In genomic region chr1:161260939-161261858, GRCh38 we compare ENCODE assay signal across 14 cellular contexts. TPM values are rescaled to one million over a fixed set of nuclear protein-coding genes. Genes with fewer than 3 reads are reported as not detected.
DNase-seq lines count a peak whose midpoint lies in the region; ATAC-seq and TF ChIP-seq lines count a peak whose summit lies in the region.
"Had no signal": no experiment of that assay in that cellular context is flagged by ENCODE, and none has a peak within 500 bp of the region (broad histone marks: within the 10 kb centered on the region; RNA-seq: fewer than 3 reads in every experiment).

No MANE protein-coding gene starts in this region.

- H3K9me2 ChIP-seq in GM23338 (ENCODE audit: insufficient read depth) (no peaks in the 10 kb centered on the region), PC-9 (ENCODE audit: insufficient read depth) (no peaks in the 10 kb centered on the region)

- CTCF ChIA-PET in PC-9 (lab: Charles Lee): no interaction called here

- H2AFZ ChIP-seq in GM23338: 0 out of 2 replicates have a peak overlapping the region, but pooled peaks have one; percentile 47
- 0 out of 2 replicates have a peak overlapping the region, but pooled peaks have one; percentile 35 for H2AFZ ChIP-seq in PC-9

- 39% methylated on average over 8 of the region's 9 CpGs for WGBS in right lobe of liver (ENCODE audit: insufficient coverage, low coverage, low lambda C conversion rate, missing lambda C conversion rate)

- intact Hi-C loops in PC-9 (cut with micrococcal nuclease; ENCODE audit: unreplicated experiment) (no loop called here), right lobe of liver (cut with DNase I) (no loop called here)

- no peak overlapping the region for H3K27ac Mint-ChIP-seq in GM23338
- H3K27ac Mint-ChIP-seq in stimulated activated memory B cell treated with anti-CD40 and anti-IgM and Interleukin-4, amounts not matched to agents 10 μg/mL and 1 μg/mL and 100 μg/mL, for 72 hours: no peak overlapping the region

- H3F3A ChIP-seq in GM23338 (replicated peaks; ENCODE audit: low read depth) (0 out of 2 replicates have a peak, but pooled peaks cover 7% of the 10 kb centered on the region), PC-9 (ENCODE audit: insufficient read depth, low read depth) (peaks cover 20% of the 10 kb centered on the region; the same call in 1 of the 2 replicates)

- H3K36me3 ChIP-seq in BLaER1 treated with 17β-estradiol and CSF1 and Interleukin-3, amounts not matched to agents 10 nM and 100 nM: peaks cover 0 to 7% (median 0%) of the 10 kb centered on the region in 11 experiments; a peak in 4 of 22 replicates
- peaks cover 7% of the 10 kb centered on the region; the same call in 1 of the 2 replicates for H3K36me3 ChIP-seq in GM23338 (ENCODE audit: insufficient read depth)
- no peaks in the 10 kb centered on the region for H3K36me3 ChIP-seq in PC-9 (ENCODE audit: low read depth)
- H3K36me3 ChIP-seq in right lobe of liver: no peaks in the 10 kb centered on the region
- H3K36me3 ChIP-seq: ovary had no signal

- peaks cover 16% of the 10 kb centered on the region for H3K36me3 Mint-ChIP-seq in GM23338 (ENCODE audit: low read depth)
- peaks cover 18% of the 10 kb centered on the region for H3K36me3 Mint-ChIP-seq in stimulated activated memory B cell treated with anti-CD40 and anti-IgM and Interleukin-4, amounts not matched to agents 10 μg/mL and 1 μg/mL and 100 μg/mL, for 72 hours

- H3K4me1 ChIP-seq in BLaER1 treated with 17β-estradiol and CSF1 and Interleukin-3, amounts not matched to agents 10 nM and 100 nM: peaks cover 21 to 37% (median 31%) of the 10 kb centered on the region in 10 experiments
- H3K4me1 ChIP-seq in GM23338 (ENCODE audit: insufficient read depth): peaks cover 13% of the 10 kb centered on the region
- H3K4me1 ChIP-seq in PC-9 (replicated peaks; ENCODE audit: insufficient read depth): peaks cover 26% of the 10 kb centered on the region
- peaks cover 0 to 22% (median 0%) of the 10 kb centered on the region in 4 donors for H3K4me1 ChIP-seq in right lobe of liver

- 0 out of 3 replicates have a peak, but pooled peaks have one; percentile 6 for ATAC-seq in GM23338
- peak in 3 of 4 donors; percentile 13 to 52 (median 39) for ATAC-seq in right lobe of liver
- ATAC-seq in stimulated activated memory B cell treated with anti-CD40 and anti-IgM and Interleukin-4, amounts not matched to agents 10 μg/mL and 1 μg/mL and 100 μg/mL, for 72 hours: no peak
- ATAC-seq in GM18517 (IDR thresholded peaks at IDR 0.05; ENCODE audit: unreplicated experiment): no peak
- ATAC-seq: left cardiac atrium had no signal

- H3K79me2 ChIP-seq in GM23338 (replicated peaks; ENCODE audit: insufficient read depth) (no peaks in the 10 kb centered on the region), PC-9 (ENCODE audit: low read depth) (no peaks in the 10 kb centered on the region)

- H3K9me3 ChIP-seq in BLaER1 treated with 17β-estradiol and CSF1 and Interleukin-3, amounts not matched to agents 10 nM and 100 nM (replicated peaks in 1 of 11): peaks cover 28 to 32% (median 30%) of the 10 kb centered on the region in 11 experiments
- H3K9me3 ChIP-seq in PC-9 (ENCODE audit: insufficient read depth, low read depth) (no peaks in the 10 kb centered on the region), right lobe of liver (no peaks in the 10 kb centered on the region)

- H3K9ac ChIP-seq in BLaER1 treated with 17β-estradiol and CSF1 and Interleukin-3, amounts not matched to agents 10 nM and 100 nM: peak overlapping the region in 5 of 11 experiments; percentile 7 to 62 (median 10); a peak in 5 of 22 replicates

- peaks cover 22% of the 10 kb centered on the region for H3K9me3 Mint-ChIP-seq in GM23338
- peaks cover 17% of the 10 kb centered on the region for H3K9me3 Mint-ChIP-seq in stimulated activated memory B cell treated with anti-CD40 and anti-IgM and Interleukin-4, amounts not matched to agents 10 μg/mL and 1 μg/mL and 100 μg/mL, for 72 hours

- DNase-seq in GM23338 (ENCODE audit: low spot score) (no peak), PC-9 (no peak), right lobe of liver (no peak), C1 segment of cervical spinal cord (lab: John Stamatoyannopoulos, UW) (no peak), NCI-H1092 (lab: John Stamatoyannopoulos, UW) (no peak)
- DNase-seq: activated gamma-delta T cell treated with Interleukin-2 at 50 U/mL for 16 hours, left cardiac atrium, NCI-H2081 treated with DMSO at 0.1 percent for 48 hours, ovary had no signal

- H3K27me3 Mint-ChIP-seq in GM23338 (ENCODE audit: insufficient read depth, low read depth, poor library complexity): peaks cover 42% of the 10 kb centered on the region
- peaks cover 73% of the 10 kb centered on the region for H3K27me3 Mint-ChIP-seq in stimulated activated memory B cell treated with anti-CD40 and anti-IgM and Interleukin-4, amounts not matched to agents 10 μg/mL and 1 μg/mL and 100 μg/mL, for 72 hours

- no peak for TF ChIP-seq POLR2A in right lobe of liver (IDR thresholded peaks at IDR 0.05)

- TF ChIP-seq CTCF in GM23338 (conservative IDR thresholded peaks at IDR 0.05; ENCODE audit: low read depth in 2 of 2): no peak
- TF ChIP-seq CTCF in PC-9 (conservative IDR thresholded peaks at IDR 0.05): no peak
- TF ChIP-seq CTCF in right lobe of liver (IDR thresholded peaks at IDR 0.05): no peak

- peak overlapping the region in 1 of 11 experiments; percentile 2; a peak in 1 of 22 replicates for H3K27ac ChIP-seq in BLaER1 treated with 17β-estradiol and CSF1 and Interleukin-3, amounts not matched to agents 10 nM and 100 nM
- H3K27ac ChIP-seq in GM23338 (ENCODE audit: low read depth) (no peak overlapping the region), PC-9 (no peak overlapping the region), right lobe of liver (no peak overlapping the region)
- H3K27ac ChIP-seq: ovary had no signal

- H3K4me3 Mint-ChIP-seq in GM23338: no peak overlapping the region; the same call in 2 of the 3 replicates
- no peak overlapping the region for H3K4me3 Mint-ChIP-seq in stimulated activated memory B cell treated with anti-CD40 and anti-IgM and Interleukin-4, amounts not matched to agents 10 μg/mL and 1 μg/mL and 100 μg/mL, for 72 hours

- H3K27me3 ChIP-seq in BLaER1 treated with 17β-estradiol and CSF1 and Interleukin-3, amounts not matched to agents 10 nM and 100 nM: 0 out of 22 replicates have a peak, but pooled peaks cover 0 to 8% (median 0%) of the 10 kb centered on the region in 11 experiments
- H3K27me3 ChIP-seq in GM23338 (ENCODE audit: insufficient read depth) (peaks cover 38% of the 10 kb centered on the region), PC-9 (ENCODE audit: insufficient read depth, low read depth) (peaks cover 19% of the 10 kb centered on the region), right lobe of liver (no peaks in the 10 kb centered on the region)
- H3K27me3 ChIP-seq: ovary had no signal

- BruUV-seq in PC-9 (replicated peaks; lab: Mats Ljungman, UMichigan): no TSS peak

- H3K4me2 ChIP-seq in BLaER1 treated with 17β-estradiol and CSF1 and Interleukin-3, amounts not matched to agents 10 nM and 100 nM: peak overlapping the region; percentile 29 to 88 (median 76)
- H3K4me2 ChIP-seq in GM23338: peak overlapping the region; percentile 48; the same call in 1 of the 2 replicates
- H3K4me2 ChIP-seq in PC-9: peak overlapping the region; percentile 61

- peaks cover 23% of the 10 kb centered on the region for H3K4me1 Mint-ChIP-seq in GM23338
- H3K4me1 Mint-ChIP-seq in stimulated activated memory B cell treated with anti-CD40 and anti-IgM and Interleukin-4, amounts not matched to agents 10 μg/mL and 1 μg/mL and 100 μg/mL, for 72 hours: peaks cover 38% of the 10 kb centered on the region

- H3K4me3 ChIP-seq in BLaER1 treated with 17β-estradiol and CSF1 and Interleukin-3, amounts not matched to agents 10 nM and 100 nM: 0 out of 20 replicates have a peak overlapping the region, but pooled peaks of 1 of the 10 experiments have one; percentile 1
- no peak overlapping the region for H3K4me3 ChIP-seq in GM23338
- H3K4me3 ChIP-seq in PC-9: peak overlapping the region; percentile 9; the same call in 1 of the 2 replicates
- no peak overlapping the region for H3K4me3 ChIP-seq in right lobe of liver
- H3K4me3 ChIP-seq: ovary had no signal

- POLR2A ChIA-PET in PC-9 (lab: Charles Lee; ENCODE audit: unreplicated experiment): interaction anchor here (0.7 kb wide), 1 partner anchor 84 kb away, joined by 4 read pairs; the partner anchor contains the start of gene B4GALT3

- H4K20me1 ChIP-seq in BLaER1 treated with 17β-estradiol and CSF1 and Interleukin-3, amounts not matched to agents 10 nM and 100 nM: no peaks in the 10 kb centered on the region
- H4K20me1 ChIP-seq in GM23338 (replicated peaks; ENCODE audit: insufficient read depth) (no peaks in the 10 kb centered on the region), PC-9 (ENCODE audit: insufficient read depth) (no peaks in the 10 kb centered on the region)

RNA-seq across cellular contexts. Expression of gene PCP4L1, which starts 2.7 kb away (rescaled TPM):
- total RNA-seq in GM23338 (2014; rRNA removed; shearing (Covaris generic)): 1.4 and 3.8 TPM in 2 replicates
- 1.7 and 2.2 TPM in 2 replicates for polyA plus RNA-seq in GM23338 (2016; fragmentation: Nextera tagmentation; extraction: Ambion mirVana)
- total RNA-seq in PC-9 (2021): not detected in 2 replicates
- 1 to 10 TPM; 1.3 to 6.0 (median 2.9) TPM for total RNA-seq in right lobe of liver

RNA-seq across cellular contexts. Expression of gene NR1I3, which starts 23.2 kb away (rescaled TPM):
- total RNA-seq in GM23338 (2014; rRNA removed; shearing (Covaris generic)): not detected in 2 replicates
- polyA plus RNA-seq in GM23338 (2016; fragmentation: Nextera tagmentation; extraction: Ambion mirVana): 0.40 and 0.50 TPM in 2 replicates
- total RNA-seq in PC-9 (2021) (not detected in 2 replicates), right lobe of liver (100 to 1,000 TPM in 3 of 6 experiments, 10 to 100 TPM in 3; 24.1 to 169 (median 85.7) TPM)
- total RNA-seq: cardiac septum, left cardiac atrium, ovary had no signal
- polyA plus RNA-seq: ovary had no signal

RNA-seq across cellular contexts. Expression of gene TOMM40L, which starts 35.3 kb away (rescaled TPM):
- 12.9 and 22.3 TPM in 2 replicates for total RNA-seq in GM23338 (2014; rRNA removed; shearing (Covaris generic))
- 5.9 and 6.8 TPM in 2 replicates for polyA plus RNA-seq in GM23338 (2016; fragmentation: Nextera tagmentation; extraction: Ambion mirVana)
- 4.3 and 6.7 TPM in 2 replicates for total RNA-seq in PC-9 (2021)
- 10 to 100 TPM in 3 of 6 experiments, 1 to 10 TPM in 3; 4.3 to 18.5 (median 8.1) TPM for total RNA-seq in right lobe of liver

RNA-seq across cellular contexts. Expression of gene APOA2, which starts 37.8 kb away (rescaled TPM):
- total RNA-seq in GM23338 (2014; rRNA removed; shearing (Covaris generic)): not detected in 2 replicates
- 2.7 TPM in 1 of 2 replicates, not detected in the other for polyA plus RNA-seq in GM23338 (2016; fragmentation: Nextera tagmentation; extraction: Ambion mirVana)
- total RNA-seq in PC-9 (2021): not detected in 2 replicates
- total RNA-seq in right lobe of liver: over 10,000 TPM in 2 of 6 experiments, 1,000 to 10,000 TPM in 4; 3,802 to 16,527 (median 7,524) TPM
- total RNA-seq: cardiac septum, temporal lobe had no signal
- polyA plus RNA-seq: ovary had no signal

RNA-seq across cellular contexts. Expression of gene FCER1G, which starts 46.1 kb away (rescaled TPM):
- 0.74 TPM in 1 of 2 replicates, not detected in the other for total RNA-seq in GM23338 (2014; rRNA removed; shearing (Covaris generic))
- polyA plus RNA-seq in GM23338 (2016; fragmentation: Nextera tagmentation; extraction: Ambion mirVana): 0.57 and 1.1 TPM in 2 replicates
- total RNA-seq in PC-9 (2021) (1.3 TPM in 1 of 2 replicates, not detected in the other), right lobe of liver (10 to 100 TPM; 11.5 to 54.0 (median 19.0) TPM)

Comparison
In these comparisons a context has a peak if more than half of its experiments do, and no peak if none do; other contexts are left out.
1. ATAC-seq: peak in GM23338 (single experiment) and right lobe of liver (3 of 4); none in stimulated activated memory B cell treated with anti-CD40 and anti-IgM and Interleukin-4, amounts not matched to agents 10 μg/mL and 1 μg/mL and 100 μg/mL, for 72 hours (single experiment) and GM18517 (single experiment).
2. RNA of gene NR1I3, which starts 23.2 kb away (total RNA-seq): 24.1 to 169 TPM in right lobe of liver; not detected in GM23338 and not detected in PC-9; every median in the first group is over 10 times any median in the second.
3. Peak in every context shown above with its lines, with median percentiles within 50 percentile points of each other: H3K4me2 ChIP-seq.